Comparison of ENCODE assay signal across 1 cellular context in genomic region chr5:112338681-112339337, GRCh38.
TF ChIP-seq lines count a peak whose summit lies in the region.

No MANE protein-coding gene starts in this region.

TF ChIP-seq in IMR-90, 13 proteins besides CTCF, POLR2A, EP300 and RAD21 (continued from another document):
- no peak for TF ChIP-seq ELK1 (IDR thresholded peaks at IDR 0.05; ENCODE audit: borderline replicate concordance, low read depth, low read length)
- no peak for TF ChIP-seq SMC3 (IDR thresholded peaks at IDR 0.05; ENCODE audit: low read depth, low read length)
- no peak for TF ChIP-seq FOS (IDR thresholded peaks at IDR 0.05; ENCODE audit: low read depth, low read length)
- peak; percentile 42; the same call in 1 of the 2 replicates for TF ChIP-seq CEBPB (IDR thresholded peaks at IDR 0.05; ENCODE audit: low read depth, low read length)
TF ChIP-seq in IMR-90: peak in this region for 1.
